ENCODE assay signal across 15 cellular contexts in genomic region chr11:16194566-16194965, GRCh38.
DNase-seq lines count a peak whose midpoint lies in the region; ATAC-seq and TF ChIP-seq lines count a peak whose summit lies in the region.
"Had no signal": no experiment of that assay in that cellular context is flagged by ENCODE, and none has a peak within 500 bp of the region (broad histone marks: within the 10 kb centered on the region; RNA-seq: fewer than 3 reads in every experiment).

No MANE protein-coding gene starts in this region.

- peaks cover 0 to 36% of the 10 kb centered on the region in 2 donors for H3K4me1 ChIP-seq in right atrium auricular region

- no peak overlapping the region for H3K27ac Mint-ChIP-seq in activated CD4-positive, alpha-beta memory T cell treated with anti-CD3 and anti-CD28 coated beads for 36 hours
- H3K27ac Mint-ChIP-seq: activated naive CD8-positive, alpha-beta T cell treated with anti-CD3 and anti-CD28 coated beads, Interleukin-2, amount 50 U/mL, for 24 hours had no signal

- peak; percentile 9 for DNase-seq in H7
- DNase-seq in astrocyte of the spinal cord (ENCODE audit: low read depth, low spot score), result peak; percentile 23
- no peak for DNase-seq in right atrium auricular region (ENCODE audit: low spot score)
- DNase-seq in pons (ENCODE audit: low spot score), result peak; percentile 83
- DNase-seq in NK-92 (lab: John Stamatoyannopoulos, UW; ENCODE audit: unreplicated experiment), result no peak
- DNase-seq in brain microvascular endothelial cell, result no peak
- no peak for DNase-seq in activated CD4-positive, alpha-beta memory T cell treated with anti-CD3 and anti-CD28 coated beads for 36 hours
- DNase-seq: activated CD4-positive, alpha-beta T cell treated with anti-CD3 and anti-CD28 coated beads, Interleukin-2, amount 50 U/mL, for 4 hours; activated naive CD8-positive, alpha-beta T cell treated with anti-CD3 and anti-CD28 coated beads, Interleukin-2, amount 50 U/mL, for 24 hours; activated T-cell treated with anti-CD3 and anti-CD28 coated beads, Interleukin-2, amount 50 U/mL, for 48 hours; GF-D8; NCI-H1092; NCI-H2227 treated with DMSO at 0.1 percent for 48 hours had no signal

- ATAC-seq in GM18909 (IDR thresholded peaks at IDR 0.05; ENCODE audit: poor library complexity, unreplicated experiment), result no peak
- ATAC-seq: activated naive CD8-positive, alpha-beta T cell treated with anti-CD3 and anti-CD28 coated beads, Interleukin-2, amount 50 U/mL, for 24 hours; SK-N-SH treated with all-trans-retinoic acid at 6 μM for 48 hours had no signal

- H3K9me3 ChIP-seq in right atrium auricular region, result no peaks in the 10 kb centered on the region

- H3K36me3 Mint-ChIP-seq in activated CD4-positive, alpha-beta memory T cell treated with anti-CD3 and anti-CD28 coated beads for 36 hours, result no peaks in the 10 kb centered on the region

- H3K4me1 Mint-ChIP-seq in activated CD4-positive, alpha-beta memory T cell treated with anti-CD3 and anti-CD28 coated beads for 36 hours (ENCODE audit: low read depth), result no peaks in the 10 kb centered on the region
- H3K4me1 Mint-ChIP-seq: activated naive CD8-positive, alpha-beta T cell treated with anti-CD3 and anti-CD28 coated beads, Interleukin-2, amount 50 U/mL, for 24 hours had no signal

- TF ChIP-seq CTCF in astrocyte of the spinal cord (IDR thresholded peaks at IDR 0.05; ENCODE audit: low read depth, low read length) (no peak), right atrium auricular region (IDR thresholded peaks at IDR 0.05) (no peak), brain microvascular endothelial cell (IDR thresholded peaks at IDR 0.05; ENCODE audit: low read depth, low read length, missing control alignments) (no peak)

- POLR2A ChIA-PET in activated CD4-positive, alpha-beta memory T cell treated with anti-CD3 and anti-CD28 coated beads for 36 hours (lab: Charles Lee), result no interaction called here

- H3K36me3 ChIP-seq in H7 (replicated peaks; ENCODE audit: control insufficient read depth, insufficient read depth, low read length) (no peaks in the 10 kb centered on the region), right atrium auricular region (no peaks in the 10 kb centered on the region), brain microvascular endothelial cell (replicated peaks) (no peaks in the 10 kb centered on the region)

- peak overlapping the region; percentile 17 to 52 for H3K27ac ChIP-seq in right atrium auricular region
- no peak overlapping the region for H3K27ac ChIP-seq in brain microvascular endothelial cell

- H3K4me3 ChIP-seq in H7 (ENCODE audit: insufficient read depth, low read depth, low read length), result no peak overlapping the region
- no peak overlapping the region for H3K4me3 ChIP-seq in astrocyte of the spinal cord (ENCODE audit: low read depth, low read length)
- no peak overlapping the region for H3K4me3 ChIP-seq in right atrium auricular region
- H3K4me3 ChIP-seq in brain microvascular endothelial cell (ENCODE audit: low read depth, low read length), result no peak overlapping the region

- H3K27me3 ChIP-seq in H7 (ENCODE audit: control insufficient read depth, insufficient read depth, low read length) (no peaks in the 10 kb centered on the region), right atrium auricular region (no peaks in the 10 kb centered on the region), brain microvascular endothelial cell (replicated peaks) (no peaks in the 10 kb centered on the region)

- in situ Hi-C loops in astrocyte of the spinal cord (cut with HindIII; ENCODE audit: low sequenced_read_pairs), result no loop called here
- in situ Hi-C loops in brain microvascular endothelial cell (cut with HindIII; ENCODE audit: low pct_ligation_motif_present, low sequenced_read_pairs), result no loop called here

- no peaks in the 10 kb centered on the region for H3K27me3 Mint-ChIP-seq in activated CD4-positive, alpha-beta memory T cell treated with anti-CD3 and anti-CD28 coated beads for 36 hours
- H3K27me3 Mint-ChIP-seq: activated naive CD8-positive, alpha-beta T cell treated with anti-CD3 and anti-CD28 coated beads, Interleukin-2, amount 50 U/mL, for 24 hours had no signal

- CTCF ChIA-PET in activated CD4-positive, alpha-beta memory T cell treated with anti-CD3 and anti-CD28 coated beads for 36 hours (lab: Charles Lee), result no interaction called here

- no peak overlapping the region for H3K4me3 Mint-ChIP-seq in activated CD4-positive, alpha-beta memory T cell treated with anti-CD3 and anti-CD28 coated beads for 36 hours
- H3K4me3 Mint-ChIP-seq: activated naive CD8-positive, alpha-beta T cell treated with anti-CD3 and anti-CD28 coated beads, Interleukin-2, amount 50 U/mL, for 24 hours had no signal

- intact Hi-C loops in activated CD4-positive, alpha-beta memory T cell treated with anti-CD3 and anti-CD28 coated beads for 36 hours (cut with micrococcal nuclease), result no loop called here

- H3K9me3 Mint-ChIP-seq in activated CD4-positive, alpha-beta memory T cell treated with anti-CD3 and anti-CD28 coated beads for 36 hours, result peaks cover 4% of the 10 kb centered on the region

Comparison
In these comparisons a context has a peak if more than half of its experiments do, and no peak if none do; other contexts are left out.
1. DNase-seq: peak in H7 (single experiment), astrocyte of the spinal cord (single experiment) and pons (single experiment); none in right atrium auricular region (single experiment), NK-92 (single experiment), brain microvascular endothelial cell (single experiment) and activated CD4-positive, alpha-beta memory T cell treated with anti-CD3 and anti-CD28 coated beads for 36 hours (single experiment).